20 cellular contexts compared by ENCODE assay signal in genomic region chr5:155389498-155389897, GRCh38.
"Had no signal": no experiment of that assay in that cellular context is flagged by ENCODE, and none has a peak within 500 bp of the region (broad histone marks: within the 10 kb centered on the region; RNA-seq: fewer than 3 reads in every experiment).

No MANE protein-coding gene starts in this region.

- H3K27ac ChIP-seq: esophagus squamous epithelium, gastrocnemius medialis, neutrophil, ovary, prostate gland, upper lobe of left lung had no signal

- H3K4me1 ChIP-seq: esophagus squamous epithelium, gastrocnemius medialis, prostate gland, upper lobe of left lung had no signal

- H3K27me3 ChIP-seq: esophagus squamous epithelium, gastrocnemius medialis, neutrophil, ovary, upper lobe of left lung had no signal

- DNase-seq: activated CD4-positive, alpha-beta T cell treated with anti-CD3 and anti-CD28 coated beads for 4 hours; activated CD4-positive, alpha-beta T cell treated with anti-CD3 and anti-CD28 coated beads, Interleukin-2, amount 50 U/mL, for 48 hours; activated CD4-positive, CD25-positive, alpha-beta regulatory T cell; activated CD8-positive, alpha-beta memory T cell treated with anti-CD3 and anti-CD28 coated beads, Interleukin-2, amount 50 U/mL, for 48 hours; activated naive CD4-positive, alpha-beta T cell treated with anti-CD3 and anti-CD28 coated beads for 36 hours; activated naive CD8-positive, alpha-beta T cell treated with anti-CD3 and anti-CD28 coated beads, Interleukin-2, amount 10 ng/mL, durations not matched to agents 7 days and 5 days; activated T-cell treated with anti-CD3 and anti-CD28 coated beads, Interleukin-2, amount 50 U/mL, for 4 hours; amniotic stem cell; cortex of kidney; endodermal cell; esophagus squamous epithelium; gastrocnemius medialis; hippocampal formation; ovary; stimulated activated CD4-positive, alpha-beta T cell treated with anti-CD3 and anti-CD28 coated beads, Interleukin-4, amount 100 ng/mL, for 1 hour; stimulated activated naive CD4-positive, alpha-beta T cell; T-helper 9 cell; upper lobe of left lung had no signal

- ATAC-seq: activated T-cell treated with anti-CD3 and anti-CD28 coated beads, Interleukin-2, amount 50 U/mL, for 4 hours; gastrocnemius medialis had no signal

- H3K4me3 ChIP-seq: esophagus squamous epithelium, gastrocnemius medialis, ovary, prostate gland, upper lobe of left lung had no signal

- H3K36me3 ChIP-seq: esophagus squamous epithelium, gastrocnemius medialis, neutrophil, ovary, prostate gland, upper lobe of left lung had no signal
